In the genomic region with DNA sequence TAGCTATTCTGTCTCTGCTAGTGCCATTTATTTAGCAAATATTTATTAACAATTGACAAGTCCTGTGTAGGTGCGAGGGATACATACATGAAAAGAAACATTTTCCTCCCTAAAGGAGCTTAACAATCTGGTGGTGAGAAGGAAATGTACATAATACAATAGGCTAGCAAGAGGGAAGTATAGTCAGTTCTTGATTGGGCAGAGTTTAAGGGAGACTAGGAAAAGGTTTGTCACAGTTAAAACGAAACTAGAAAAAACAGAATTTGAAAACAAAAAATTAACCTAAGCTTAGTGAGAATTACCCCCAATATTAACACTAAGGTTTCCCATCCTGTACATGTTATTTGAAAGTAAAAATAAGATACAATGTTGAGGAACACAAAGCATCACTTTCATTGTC, we compare ENCODE assay signal across 23 cellular contexts. TPM values are rescaled to one million over a fixed set of nuclear protein-coding genes. Genes with fewer than 3 reads are reported as not detected.
DNase-seq lines count a peak whose midpoint lies in the region; FAIRE-seq and TF ChIP-seq lines count a peak whose summit lies in the region.
"Had no signal": no experiment of that assay in that cellular context is flagged by ENCODE, and none has a peak within 500 bp of the region (broad histone marks: within the 10 kb centered on the region; RNA-seq: fewer than 3 reads in every experiment).

No MANE protein-coding gene starts in this region.

- peak overlapping the region; percentile 53 for H3K9ac ChIP-seq in endothelial cell of umbilical vein (replicated peaks; ENCODE audit: extremely low read depth, insufficient read depth, low read length)

- FAIRE-seq in endothelial cell of umbilical vein (lab: Jason Lieb, UNC) = no peak

- H3K9me2 ChIP-seq in DOHH2 (replicated peaks; ENCODE audit: control insufficient read depth, low read length) (no peaks in the 10 kb centered on the region; the same call in 1 of the 2 replicates), OCI-LY7 (ENCODE audit: insufficient read depth, low read length) (no peaks in the 10 kb centered on the region), PC-9 (ENCODE audit: insufficient read depth) (no peaks in the 10 kb centered on the region)

- intact Hi-C loops in OCI-LY7 (cut with micrococcal nuclease; ENCODE audit: unreplicated experiment) = no loop called here
- intact Hi-C loops in endothelial cell of umbilical vein (cut with micrococcal nuclease) = no loop called here
- intact Hi-C loops in PC-9 (cut with micrococcal nuclease; ENCODE audit: unreplicated experiment) = no loop called here

- H3K79me2 ChIP-seq in DOHH2 (ENCODE audit: control insufficient read depth, low read length) (no peaks in the 10 kb centered on the region), OCI-LY7 (ENCODE audit: insufficient read depth, low read depth, low read length) (no peaks in the 10 kb centered on the region), endothelial cell of umbilical vein (ENCODE audit: control insufficient read depth, insufficient read depth, low read length) (no peaks in the 10 kb centered on the region), PC-9 (ENCODE audit: low read depth) (no peaks in the 10 kb centered on the region)

- H3F3A ChIP-seq in DOHH2 (ENCODE audit: control insufficient read depth, insufficient read depth) (no peaks in the 10 kb centered on the region), PC-9 (ENCODE audit: insufficient read depth, low read depth) (no peaks in the 10 kb centered on the region)

- no peaks in the 10 kb centered on the region for H3K9me3 ChIP-seq in DOHH2 (ENCODE audit: control insufficient read depth, insufficient read depth, low read length)
- no peaks in the 10 kb centered on the region for H3K9me3 ChIP-seq in OCI-LY7 (ENCODE audit: low read length)
- H3K9me3 ChIP-seq in endothelial cell of umbilical vein (replicated peaks; ENCODE audit: control insufficient read depth, insufficient read depth, low read length) = no peaks in the 10 kb centered on the region
- H3K9me3 ChIP-seq in SJCRH30 (replicated peaks) = no peaks in the 10 kb centered on the region
- no peaks in the 10 kb centered on the region; the same call in 1 of the 2 replicates for H3K9me3 ChIP-seq in PC-9 (ENCODE audit: insufficient read depth, low read depth)
- H3K9me3 ChIP-seq: MG63 had no signal

- H3K27me3 ChIP-seq in DOHH2 (ENCODE audit: control insufficient read depth, low read length) (no peaks in the 10 kb centered on the region), endothelial cell of umbilical vein (ENCODE audit: control insufficient read depth in 2 of 2, insufficient read depth in 2 of 2, low read length in 2 of 2) (no peaks in the 10 kb centered on the region), SJCRH30 (no peaks in the 10 kb centered on the region), PC-9 (ENCODE audit: insufficient read depth, low read depth) (no peaks in the 10 kb centered on the region)
- H3K27me3 ChIP-seq: MG63 had no signal

- H3K9me1 ChIP-seq in endothelial cell of umbilical vein (replicated peaks; ENCODE audit: control insufficient read depth, extremely low read depth, insufficient read depth, low read length) = no peaks in the 10 kb centered on the region

- H4K20me1 ChIP-seq in DOHH2 (ENCODE audit: control insufficient read depth, insufficient read depth, low read depth, low read length) (no peaks in the 10 kb centered on the region), OCI-LY7 (ENCODE audit: insufficient read depth, low read length) (no peaks in the 10 kb centered on the region), endothelial cell of umbilical vein (replicated peaks; ENCODE audit: control insufficient read depth, extremely low read depth, insufficient read depth, low read length) (no peaks in the 10 kb centered on the region), PC-9 (ENCODE audit: insufficient read depth) (no peaks in the 10 kb centered on the region)

- CTCF ChIA-PET in OCI-LY7 (lab: Charles Lee; ENCODE audit: unreplicated experiment) (no interaction called here), endothelial cell of umbilical vein (lab: Charles Lee) (interaction anchor here (0.8 to 4.1 kb wide), 15 partner anchors 9 to 428 kb away, joined by 3 to 24 read pairs (median 5); a partner anchor contains a TSS), PC-9 (lab: Charles Lee) (interaction anchor here (0.6 kb wide), 1 partner anchor 703 kb away, joined by 13 read pairs; no protein-coding TSS in a partner anchor)

- peak overlapping the region; percentile 26 for H3K4me2 ChIP-seq in DOHH2 (ENCODE audit: low read length)
- H3K4me2 ChIP-seq in OCI-LY7 (ENCODE audit: low read length) = 0 out of 2 replicates have a peak overlapping the region, but pooled peaks have one; percentile 15
- H3K4me2 ChIP-seq in endothelial cell of umbilical vein (ENCODE audit: insufficient read depth, low read length) = peak overlapping the region; percentile 64
- no peak overlapping the region for H3K4me2 ChIP-seq in PC-9

- no peak overlapping the region for H3K27ac ChIP-seq in DOHH2 (ENCODE audit: low read depth, low read length)
- H3K27ac ChIP-seq in OCI-LY7 (ENCODE audit: low read depth, low read length, poor library complexity, severe bottlenecking) = no peak overlapping the region
- peak overlapping the region; percentile 66 for H3K27ac ChIP-seq in endothelial cell of umbilical vein (ENCODE audit: insufficient read depth, low read depth, low read length)
- H3K27ac ChIP-seq in SJCRH30 = no peak overlapping the region
- no peak overlapping the region for H3K27ac ChIP-seq in PC-9

- H3K4me1 Mint-ChIP-seq in osteocyte (ENCODE audit: unreplicated experiment) = peaks cover 29% of the 10 kb centered on the region
- H3K4me1 Mint-ChIP-seq: memory B cell had no signal

- dilution Hi-C loops in endothelial cell of umbilical vein (cut with MboI; ENCODE audit: extremely low pct_ligation_motif_present, low sequenced_read_pairs) = no loop called here

- TF ChIP-seq POLR2A in endothelial cell of umbilical vein (IDR thresholded peaks at IDR 0.05; ENCODE audit: low read depth, low read length) = no peak

- H3K27ac Mint-ChIP-seq in osteocyte (ENCODE audit: unreplicated experiment) = peak overlapping the region; percentile 80
- H3K27ac Mint-ChIP-seq: activated CD4-positive, alpha-beta T cell treated with anti-CD3 and anti-CD28 coated beads, Interleukin-2, amount 10 ng/mL, durations not matched to agents 24 days and 14 days; CD4-positive, alpha-beta T cell; memory B cell; naive thymus-derived CD8-positive, alpha-beta T cell had no signal

- no peaks in the 10 kb centered on the region for H3K36me3 Mint-ChIP-seq in osteocyte (ENCODE audit: unreplicated experiment)
- H3K36me3 Mint-ChIP-seq: memory B cell had no signal

- POLR2A ChIA-PET in OCI-LY7 (lab: Charles Lee) = interaction anchor here (0.6 to 1.3 kb wide), 4 partner anchors 9 to 463 kb away, joined by 3 to 4 read pairs (median 3); no protein-coding TSS in a partner anchor
- POLR2A ChIA-PET in endothelial cell of umbilical vein (lab: Charles Lee) = no interaction called here
- POLR2A ChIA-PET in PC-9 (lab: Charles Lee; ENCODE audit: unreplicated experiment) = interaction anchor here (0.6 kb wide), 1 partner anchor 35 kb away, joined by 3 read pairs; no protein-coding TSS in a partner anchor

- H3K4me3 ChIP-seq in DOHH2 (ENCODE audit: low read length) (no peak overlapping the region), OCI-LY7 (ENCODE audit: low read depth, low read length, poor library complexity, severe bottlenecking) (no peak overlapping the region), endothelial cell of umbilical vein (replicated peaks in 1 of 3; ENCODE audit: insufficient read depth in 1 of 3, low read depth in 1 of 3, low read length in 3 of 3) (peak overlapping the region in 1 of 3 experiments; percentile 20), SJCRH30 (no peak overlapping the region), PC-9 (no peak overlapping the region)
- H3K4me3 ChIP-seq: MG63 had no signal

- TF ChIP-seq CTCF in DOHH2 (IDR thresholded peaks at IDR 0.05; ENCODE audit: low read depth, low read length, poor library complexity, severe bottlenecking) = no peak
- no peak for TF ChIP-seq CTCF in OCI-LY7 (conservative IDR thresholded peaks at IDR 0.05; ENCODE audit: low read length)
- TF ChIP-seq CTCF in endothelial cell of umbilical vein (IDR thresholded peaks at IDR 0.05; ENCODE audit: extremely low read depth in 1 of 2, insufficient read depth in 1 of 2, low read depth in 1 of 2, low read length in 2 of 2) = no peak
- no peak for TF ChIP-seq CTCF in osteocyte (IDR thresholded peaks at IDR 0.05)
- no peak for TF ChIP-seq CTCF in PC-9 (conservative IDR thresholded peaks at IDR 0.05)

- BruUV-seq in OCI-LY7 (replicated peaks; lab: Mats Ljungman, UMichigan) (no TSS peak), endothelial cell of umbilical vein (replicated peaks; lab: Mats Ljungman, UMichigan) (TSS peak; percentile 85), PC-9 (replicated peaks; lab: Mats Ljungman, UMichigan) (no TSS peak)

- H3K27me3 Mint-ChIP-seq in osteocyte (ENCODE audit: unreplicated experiment) = no peaks in the 10 kb centered on the region
- H3K27me3 Mint-ChIP-seq: CD4-positive, alpha-beta T cell had no signal

- H3K4me1 ChIP-seq in DOHH2 (ENCODE audit: control insufficient read depth, low read length) = peaks cover 19% of the 10 kb centered on the region
- H3K4me1 ChIP-seq in OCI-LY7 (ENCODE audit: insufficient read depth, low read length, poor library complexity, severe bottlenecking) = peaks cover 14% of the 10 kb centered on the region
- peaks cover 13% of the 10 kb centered on the region for H3K4me1 ChIP-seq in endothelial cell of umbilical vein (ENCODE audit: control insufficient read depth, extremely low read depth, insufficient read depth, low read length)
- no peaks in the 10 kb centered on the region for H3K4me1 ChIP-seq in SJCRH30
- H3K4me1 ChIP-seq in PC-9 (replicated peaks; ENCODE audit: insufficient read depth) = no peaks in the 10 kb centered on the region

- H3K4me3 Mint-ChIP-seq in osteocyte (ENCODE audit: unreplicated experiment) = no peak overlapping the region
- H3K4me3 Mint-ChIP-seq: activated CD4-positive, alpha-beta T cell treated with anti-CD3 and anti-CD28 coated beads, Interleukin-2, amount 10 ng/mL, durations not matched to agents 24 days and 14 days; CD4-positive, alpha-beta T cell; memory B cell; naive thymus-derived CD8-positive, alpha-beta T cell had no signal

- H3K36me3 ChIP-seq in DOHH2 (ENCODE audit: control insufficient read depth, low read length) = no peaks in the 10 kb centered on the region
- no peaks in the 10 kb centered on the region for H3K36me3 ChIP-seq in OCI-LY7 (ENCODE audit: insufficient read depth, low read length)
- no peaks in the 10 kb centered on the region for H3K36me3 ChIP-seq in endothelial cell of umbilical vein (ENCODE audit: control insufficient read depth in 2 of 2, extremely low read depth in 1 of 2, insufficient read depth in 2 of 2, low read length in 2 of 2)
- no peaks in the 10 kb centered on the region for H3K36me3 ChIP-seq in SJCRH30
- H3K36me3 ChIP-seq in PC-9 (ENCODE audit: low read depth) = no peaks in the 10 kb centered on the region
- H3K36me3 ChIP-seq: MG63 had no signal

- H2AFZ ChIP-seq in OCI-LY7 (ENCODE audit: low read length) (peak overlapping the region; percentile 29; the same call in 1 of the 2 replicates), endothelial cell of umbilical vein (ENCODE audit: low read depth, low read length) (peak overlapping the region; percentile 72), PC-9 (no peak overlapping the region)

- H3K9me3 Mint-ChIP-seq in osteocyte (ENCODE audit: unreplicated experiment) = no peaks in the 10 kb centered on the region
- H3K9me3 Mint-ChIP-seq: CD4-positive, alpha-beta T cell had no signal

- DNase-seq in OCI-LY7 (ENCODE audit: low spot score) = no peak
- peak; percentile 66 for DNase-seq in endothelial cell of umbilical vein (ENCODE audit: low read depth, low spot score)
- DNase-seq in osteocyte (ENCODE audit: extremely low spot score, unreplicated experiment) = no peak
- DNase-seq in SJCRH30 = no peak
- DNase-seq in Ammon's horn (ENCODE audit: low spot score) = no peak
- DNase-seq in NCI-H1436 (lab: John Stamatoyannopoulos, UW) = no peak
- no peak for DNase-seq in PC-9
- DNase-seq: activated CD8-positive, alpha-beta memory T cell treated with anti-CD3 and anti-CD28 coated beads, Interleukin-2, amount 50 U/mL, for 48 hours; activated effector memory CD4-positive, alpha-beta T cell treated with anti-CD3 and anti-CD28 coated beads, Interleukin-2, amount 50 U/mL, for 16 hours; CD4-positive, alpha-beta T cell; DMS153; GF-D8; hippocampal formation; islet precursor cell; naive thymus-derived CD8-positive, alpha-beta T cell; NCI-H187; NCI-H345; posterior cingulate gyrus; stimulated activated CD4-positive, alpha-beta T cell treated with anti-CD3 and anti-CD28 coated beads, Interleukin-4, amount 100 ng/mL, for 4 hours had no signal

RNA-seq across cellular contexts. Expression of a gene that starts 8.6 kb away (rescaled TPM):
- 1.2 and 1.8 TPM in 2 replicates for total RNA-seq in OCI-LY7 (2014; rRNA removed; shearing (Covaris generic))
- total RNA-seq in OCI-LY7 (2022) = 0.74 and 0.80 TPM in 2 replicates
- total RNA-seq in endothelial cell of umbilical vein = 20.1 and 20.3 TPM in 2 replicates
- 13.1 and 14.0 TPM in 2 replicates for polyA plus RNA-seq in endothelial cell of umbilical vein
- 11.6 TPM in 2 replicates for polyA plus RNA-seq in endothelial cell of umbilical vein (2011; cell fraction: cytosol; rRNA removed)
- polyA plus RNA-seq in endothelial cell of umbilical vein (2011; cell fraction: nucleus; rRNA removed) = 21.1 and 27.4 TPM in 2 replicates
- 8.1 and 10.2 TPM in 2 replicates for polyA plus RNA-seq in endothelial cell of umbilical vein (2012)
- polyA minus RNA-seq in endothelial cell of umbilical vein = 24.5 and 26.5 TPM in 2 replicates
- 1.1 TPM for polyA minus RNA-seq in endothelial cell of umbilical vein (2011; cell fraction: cytosol; rRNA and poly(A)+ RNA removed)
- polyA minus RNA-seq in endothelial cell of umbilical vein (2011; cell fraction: nucleus; rRNA and poly(A)+ RNA removed) = 55.7 and 61.8 TPM in 2 replicates
- 8.0 and 8.2 TPM in 2 replicates for total RNA-seq in osteocyte
- 0.23 and 0.42 TPM in 2 replicates for total RNA-seq in SJCRH30 (2014; rRNA removed; shearing (Covaris generic))
- total RNA-seq in PC-9 (2021) = 10.5 and 15.2 TPM in 2 replicates
